Comparison of ENCODE assay signal across 1 cellular context in genomic region chr9:113011911-113012381, GRCh38.
TF ChIP-seq lines count a peak whose summit lies in the region.

ZNF883 (minus strand) TSS chr9:113012192.

TF ChIP-seq in HepG2, 621 proteins besides CTCF, POLR2A, EP300 and RAD21 (continued from another document and continues in another):
- TF ChIP-seq, protein P1, sequence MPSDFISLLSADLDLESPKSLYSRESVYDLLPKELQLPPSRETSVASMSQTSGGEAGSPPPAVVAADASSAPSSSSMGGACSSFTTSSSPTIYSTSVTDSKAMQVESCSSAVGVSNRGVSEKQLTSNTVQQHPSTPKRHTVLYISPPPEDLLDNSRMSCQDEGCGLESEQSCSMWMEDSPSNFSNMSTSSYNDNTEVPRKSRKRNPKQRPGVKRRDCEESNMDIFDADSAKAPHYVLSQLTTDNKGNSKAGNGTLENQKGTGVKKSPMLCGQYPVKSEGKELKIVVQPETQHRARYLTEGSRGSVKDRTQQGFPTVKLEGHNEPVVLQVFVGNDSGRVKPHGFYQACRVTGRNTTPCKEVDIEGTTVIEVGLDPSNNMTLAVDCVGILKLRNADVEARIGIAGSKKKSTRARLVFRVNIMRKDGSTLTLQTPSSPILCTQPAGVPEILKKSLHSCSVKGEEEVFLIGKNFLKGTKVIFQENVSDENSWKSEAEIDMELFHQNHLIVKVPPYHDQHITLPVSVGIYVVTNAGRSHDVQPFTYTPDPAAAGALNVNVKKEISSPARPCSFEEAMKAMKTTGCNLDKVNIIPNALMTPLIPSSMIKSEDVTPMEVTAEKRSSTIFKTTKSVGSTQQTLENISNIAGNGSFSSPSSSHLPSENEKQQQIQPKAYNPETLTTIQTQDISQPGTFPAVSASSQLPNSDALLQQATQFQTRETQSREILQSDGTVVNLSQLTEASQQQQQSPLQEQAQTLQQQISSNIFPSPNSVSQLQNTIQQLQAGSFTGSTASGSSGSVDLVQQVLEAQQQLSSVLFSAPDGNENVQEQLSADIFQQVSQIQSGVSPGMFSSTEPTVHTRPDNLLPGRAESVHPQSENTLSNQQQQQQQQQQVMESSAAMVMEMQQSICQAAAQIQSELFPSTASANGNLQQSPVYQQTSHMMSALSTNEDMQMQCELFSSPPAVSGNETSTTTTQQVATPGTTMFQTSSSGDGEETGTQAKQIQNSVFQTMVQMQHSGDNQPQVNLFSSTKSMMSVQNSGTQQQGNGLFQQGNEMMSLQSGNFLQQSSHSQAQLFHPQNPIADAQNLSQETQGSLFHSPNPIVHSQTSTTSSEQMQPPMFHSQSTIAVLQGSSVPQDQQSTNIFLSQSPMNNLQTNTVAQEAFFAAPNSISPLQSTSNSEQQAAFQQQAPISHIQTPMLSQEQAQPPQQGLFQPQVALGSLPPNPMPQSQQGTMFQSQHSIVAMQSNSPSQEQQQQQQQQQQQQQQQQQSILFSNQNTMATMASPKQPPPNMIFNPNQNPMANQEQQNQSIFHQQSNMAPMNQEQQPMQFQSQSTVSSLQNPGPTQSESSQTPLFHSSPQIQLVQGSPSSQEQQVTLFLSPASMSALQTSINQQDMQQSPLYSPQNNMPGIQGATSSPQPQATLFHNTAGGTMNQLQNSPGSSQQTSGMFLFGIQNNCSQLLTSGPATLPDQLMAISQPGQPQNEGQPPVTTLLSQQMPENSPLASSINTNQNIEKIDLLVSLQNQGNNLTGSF (CRISPR knock-in tag; IDR thresholded peaks at IDR 0.05), result no peak
- TF ChIP-seq, protein P2, sequence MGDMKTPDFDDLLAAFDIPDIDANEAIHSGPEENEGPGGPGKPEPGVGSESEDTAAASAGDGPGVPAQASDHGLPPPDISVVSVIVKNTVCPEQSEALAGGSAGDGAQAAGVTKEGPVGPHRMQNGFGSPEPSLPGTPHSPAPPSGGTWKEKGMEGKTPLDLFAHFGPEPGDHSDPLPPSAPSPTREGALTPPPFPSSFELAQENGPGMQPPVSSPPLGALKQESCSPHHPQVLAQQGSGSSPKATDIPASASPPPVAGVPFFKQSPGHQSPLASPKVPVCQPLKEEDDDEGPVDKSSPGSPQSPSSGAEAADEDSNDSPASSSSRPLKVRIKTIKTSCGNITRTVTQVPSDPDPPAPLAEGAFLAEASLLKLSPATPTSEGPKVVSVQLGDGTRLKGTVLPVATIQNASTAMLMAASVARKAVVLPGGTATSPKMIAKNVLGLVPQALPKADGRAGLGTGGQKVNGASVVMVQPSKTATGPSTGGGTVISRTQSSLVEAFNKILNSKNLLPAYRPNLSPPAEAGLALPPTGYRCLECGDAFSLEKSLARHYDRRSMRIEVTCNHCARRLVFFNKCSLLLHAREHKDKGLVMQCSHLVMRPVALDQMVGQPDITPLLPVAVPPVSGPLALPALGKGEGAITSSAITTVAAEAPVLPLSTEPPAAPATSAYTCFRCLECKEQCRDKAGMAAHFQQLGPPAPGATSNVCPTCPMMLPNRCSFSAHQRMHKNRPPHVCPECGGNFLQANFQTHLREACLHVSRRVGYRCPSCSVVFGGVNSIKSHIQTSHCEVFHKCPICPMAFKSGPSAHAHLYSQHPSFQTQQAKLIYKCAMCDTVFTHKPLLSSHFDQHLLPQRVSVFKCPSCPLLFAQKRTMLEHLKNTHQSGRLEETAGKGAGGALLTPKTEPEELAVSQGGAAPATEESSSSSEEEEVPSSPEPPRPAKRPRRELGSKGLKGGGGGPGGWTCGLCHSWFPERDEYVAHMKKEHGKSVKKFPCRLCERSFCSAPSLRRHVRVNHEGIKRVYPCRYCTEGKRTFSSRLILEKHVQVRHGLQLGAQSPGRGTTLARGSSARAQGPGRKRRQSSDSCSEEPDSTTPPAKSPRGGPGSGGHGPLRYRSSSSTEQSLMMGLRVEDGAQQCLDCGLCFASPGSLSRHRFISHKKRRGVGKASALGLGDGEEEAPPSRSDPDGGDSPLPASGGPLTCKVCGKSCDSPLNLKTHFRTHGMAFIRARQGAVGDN (CRISPR knock-in tag; IDR thresholded peaks at IDR 0.05), result peak; percentile 87
- TF ChIP-seq GPN1 (CRISPR knock-in tag; IDR thresholded peaks at IDR 0.05; ENCODE audit: borderline replicate concordance) (no peak), ZNF878 (CRISPR knock-in tag; IDR thresholded peaks at IDR 0.05) (no peak), MIER3 (CRISPR knock-in tag; IDR thresholded peaks at IDR 0.05; ENCODE audit: borderline replicate concordance) (no peak), ZNF225 (CRISPR knock-in tag; IDR thresholded peaks at IDR 0.05) (no peak), ESRRA (CRISPR knock-in tag; IDR thresholded peaks at IDR 0.05; ENCODE audit: low read depth) (no peak), ZNF3 (CRISPR knock-in tag; IDR thresholded peaks at IDR 0.05) (no peak), ZKSCAN5 (CRISPR knock-in tag; IDR thresholded peaks at IDR 0.05) (no peak), ZNF883 (CRISPR knock-in tag; IDR thresholded peaks at IDR 0.05; ENCODE audit: not compliant biosample characterization) (peak; percentile 72), RXRB (CRISPR knock-in tag; IDR thresholded peaks at IDR 0.05; ENCODE audit: borderline replicate concordance) (peak; percentile 24; the same call in 1 of the 2 replicates), HOXA7 (CRISPR knock-in tag; IDR thresholded peaks at IDR 0.05) (no peak), RELA (CRISPR knock-in tag; IDR thresholded peaks at IDR 0.05) (no peak), YEATS4 (CRISPR knock-in tag; IDR thresholded peaks at IDR 0.05; ENCODE audit: borderline replicate concordance) (peak; percentile 41; the same call in 1 of the 2 replicates), PHF5A (CRISPR knock-in tag; IDR thresholded peaks at IDR 0.05; ENCODE audit: low read depth, unreplicated experiment) (no peak), REPIN1 (CRISPR knock-in tag; IDR thresholded peaks at IDR 0.05; ENCODE audit: borderline replicate concordance, low read depth) (no peak), ZNF615 (CRISPR knock-in tag; IDR thresholded peaks at IDR 0.05; ENCODE audit: borderline replicate concordance) (no peak), NFE2L1 (CRISPR knock-in tag; IDR thresholded peaks at IDR 0.05; ENCODE audit: borderline replicate concordance) (no peak), ZZZ3 (CRISPR knock-in tag; IDR thresholded peaks at IDR 0.05; ENCODE audit: borderline replicate concordance) (no peak), ZNF580 (CRISPR knock-in tag; IDR thresholded peaks at IDR 0.05; ENCODE audit: borderline replicate concordance, low read depth) (0 out of 2 replicates have a peak, but pooled peaks have one; percentile 49), BCL6 (CRISPR knock-in tag; IDR thresholded peaks at IDR 0.05) (no peak), KDM6A (CRISPR knock-in tag; IDR thresholded peaks at IDR 0.05; ENCODE audit: low read depth) (no peak), MED8 (CRISPR knock-in tag; IDR thresholded peaks at IDR 0.05; ENCODE audit: insufficient replicate concordance) (no peak), HINFP (CRISPR knock-in tag; IDR thresholded peaks at IDR 0.05; ENCODE audit: low read depth) (peak; percentile 66; the same call in 1 of the 2 replicates), BRF2 (CRISPR knock-in tag; IDR thresholded peaks at IDR 0.05) (no peak), ZNF451 (CRISPR knock-in tag; IDR thresholded peaks at IDR 0.05) (no peak), ZNF430 (CRISPR knock-in tag; IDR thresholded peaks at IDR 0.05) (0 out of 2 replicates have a peak, but pooled peaks have one; percentile 27), ZNF460 (CRISPR knock-in tag; IDR thresholded peaks at IDR 0.05; ENCODE audit: borderline replicate concordance) (no peak; the same call in 1 of the 2 replicates), ZNF598 (CRISPR knock-in tag; IDR thresholded peaks at IDR 0.05; ENCODE audit: borderline replicate concordance) (peak; percentile 87; the same call in 1 of the 2 replicates), SP2 (CRISPR knock-in tag; IDR thresholded peaks at IDR 0.05) (no peak), TMF1 (CRISPR knock-in tag; IDR thresholded peaks at IDR 0.05; ENCODE audit: low read depth) (no peak), HMG20B (CRISPR knock-in tag; conservative IDR thresholded peaks at IDR 0.05) (no peak), CBFB (CRISPR knock-in tag; IDR thresholded peaks at IDR 0.05) (no peak), MEF2D (CRISPR knock-in tag; IDR thresholded peaks at IDR 0.05) (peak; percentile 14; the same call in 1 of the 2 replicates), GLI4 (CRISPR knock-in tag; IDR thresholded peaks at IDR 0.05; ENCODE audit: borderline replicate concordance) (no peak), SALL1 (CRISPR knock-in tag; IDR thresholded peaks at IDR 0.05) (peak; percentile 75)
- TF ChIP-seq, protein P3, sequence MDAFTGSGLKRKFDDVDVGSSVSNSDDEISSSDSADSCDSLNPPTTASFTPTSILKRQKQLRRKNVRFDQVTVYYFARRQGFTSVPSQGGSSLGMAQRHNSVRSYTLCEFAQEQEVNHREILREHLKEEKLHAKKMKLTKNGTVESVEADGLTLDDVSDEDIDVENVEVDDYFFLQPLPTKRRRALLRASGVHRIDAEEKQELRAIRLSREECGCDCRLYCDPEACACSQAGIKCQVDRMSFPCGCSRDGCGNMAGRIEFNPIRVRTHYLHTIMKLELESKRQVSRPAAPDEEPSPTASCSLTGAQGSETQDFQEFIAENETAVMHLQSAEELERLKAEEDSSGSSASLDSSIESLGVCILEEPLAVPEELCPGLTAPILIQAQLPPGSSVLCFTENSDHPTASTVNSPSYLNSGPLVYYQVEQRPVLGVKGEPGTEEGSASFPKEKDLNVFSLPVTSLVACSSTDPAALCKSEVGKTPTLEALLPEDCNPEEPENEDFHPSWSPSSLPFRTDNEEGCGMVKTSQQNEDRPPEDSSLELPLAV (CRISPR knock-in tag; conservative IDR thresholded peaks at IDR 0.05; ENCODE audit: low read depth), result no peak
- TF ChIP-seq, protein P4, sequence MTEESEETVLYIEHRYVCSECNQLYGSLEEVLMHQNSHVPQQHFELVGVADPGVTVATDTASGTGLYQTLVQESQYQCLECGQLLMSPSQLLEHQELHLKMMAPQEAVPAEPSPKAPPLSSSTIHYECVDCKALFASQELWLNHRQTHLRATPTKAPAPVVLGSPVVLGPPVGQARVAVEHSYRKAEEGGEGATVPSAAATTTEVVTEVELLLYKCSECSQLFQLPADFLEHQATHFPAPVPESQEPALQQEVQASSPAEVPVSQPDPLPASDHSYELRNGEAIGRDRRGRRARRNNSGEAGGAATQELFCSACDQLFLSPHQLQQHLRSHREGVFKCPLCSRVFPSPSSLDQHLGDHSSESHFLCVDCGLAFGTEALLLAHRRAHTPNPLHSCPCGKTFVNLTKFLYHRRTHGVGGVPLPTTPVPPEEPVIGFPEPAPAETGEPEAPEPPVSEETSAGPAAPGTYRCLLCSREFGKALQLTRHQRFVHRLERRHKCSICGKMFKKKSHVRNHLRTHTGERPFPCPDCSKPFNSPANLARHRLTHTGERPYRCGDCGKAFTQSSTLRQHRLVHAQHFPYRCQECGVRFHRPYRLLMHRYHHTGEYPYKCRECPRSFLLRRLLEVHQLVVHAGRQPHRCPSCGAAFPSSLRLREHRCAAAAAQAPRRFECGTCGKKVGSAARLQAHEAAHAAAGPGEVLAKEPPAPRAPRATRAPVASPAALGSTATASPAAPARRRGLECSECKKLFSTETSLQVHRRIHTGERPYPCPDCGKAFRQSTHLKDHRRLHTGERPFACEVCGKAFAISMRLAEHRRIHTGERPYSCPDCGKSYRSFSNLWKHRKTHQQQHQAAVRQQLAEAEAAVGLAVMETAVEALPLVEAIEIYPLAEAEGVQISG (CRISPR knock-in tag; IDR thresholded peaks at IDR 0.05), result peak; percentile 72
- TF ChIP-seq, protein P5, sequence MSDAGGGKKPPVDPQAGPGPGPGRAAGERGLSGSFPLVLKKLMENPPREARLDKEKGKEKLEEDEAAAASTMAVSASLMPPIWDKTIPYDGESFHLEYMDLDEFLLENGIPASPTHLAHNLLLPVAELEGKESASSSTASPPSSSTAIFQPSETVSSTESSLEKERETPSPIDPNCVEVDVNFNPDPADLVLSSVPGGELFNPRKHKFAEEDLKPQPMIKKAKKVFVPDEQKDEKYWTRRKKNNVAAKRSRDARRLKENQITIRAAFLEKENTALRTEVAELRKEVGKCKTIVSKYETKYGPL (CRISPR knock-in tag; IDR thresholded peaks at IDR 0.05), result no peak
- TF ChIP-seq, protein P6, sequence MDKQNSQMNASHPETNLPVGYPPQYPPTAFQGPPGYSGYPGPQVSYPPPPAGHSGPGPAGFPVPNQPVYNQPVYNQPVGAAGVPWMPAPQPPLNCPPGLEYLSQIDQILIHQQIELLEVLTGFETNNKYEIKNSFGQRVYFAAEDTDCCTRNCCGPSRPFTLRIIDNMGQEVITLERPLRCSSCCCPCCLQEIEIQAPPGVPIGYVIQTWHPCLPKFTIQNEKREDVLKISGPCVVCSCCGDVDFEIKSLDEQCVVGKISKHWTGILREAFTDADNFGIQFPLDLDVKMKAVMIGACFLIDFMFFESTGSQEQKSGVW (CRISPR knock-in tag; IDR thresholded peaks at IDR 0.05; ENCODE audit: borderline replicate concordance), result no peak
- TF ChIP-seq, protein P7, sequence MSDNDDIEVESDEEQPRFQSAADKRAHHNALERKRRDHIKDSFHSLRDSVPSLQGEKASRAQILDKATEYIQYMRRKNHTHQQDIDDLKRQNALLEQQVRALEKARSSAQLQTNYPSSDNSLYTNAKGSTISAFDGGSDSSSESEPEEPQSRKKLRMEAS (IDR thresholded peaks at IDR 0.05), result peak; percentile 55
- TF ChIP-seq, protein P8, sequence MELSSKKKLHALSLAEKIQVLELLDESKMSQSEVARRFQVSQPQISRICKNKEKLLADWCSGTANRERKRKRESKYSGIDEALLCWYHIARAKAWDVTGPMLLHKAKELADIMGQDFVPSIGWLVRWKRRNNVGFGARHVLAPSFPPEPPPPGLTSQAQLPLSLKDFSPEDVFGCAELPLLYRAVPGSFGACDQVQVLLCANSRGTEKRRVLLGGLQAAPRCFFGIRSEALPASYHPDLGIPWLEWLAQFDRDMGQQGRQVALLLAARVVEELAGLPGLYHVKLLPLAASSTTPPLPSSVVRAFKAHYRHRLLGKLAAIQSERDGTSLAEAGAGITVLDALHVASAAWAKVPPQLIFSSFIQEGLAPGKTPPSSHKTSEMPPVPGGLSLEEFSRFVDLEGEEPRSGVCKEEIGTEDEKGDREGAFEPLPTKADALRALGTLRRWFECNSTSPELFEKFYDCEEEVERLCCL (CRISPR knock-in tag; IDR thresholded peaks at IDR 0.05; ENCODE audit: borderline replicate concordance), result no peak
